ENCODE assay signal across 24 cellular contexts in genomic region chr12:61920230-61920629, GRCh38.
"Had no signal": no experiment of that assay in that cellular context is flagged by ENCODE, and none has a peak within 500 bp of the region (broad histone marks: within the 10 kb centered on the region; RNA-seq: fewer than 3 reads in every experiment).

No MANE protein-coding gene starts in this region.

- H3K9me3 ChIP-seq: colonic mucosa, esophagus muscularis mucosa, esophagus squamous epithelium, gastrocnemius medialis, gastroesophageal sphincter had no signal

- ATAC-seq: effector memory CD8-positive, alpha-beta T cell; esophagus mucosa; foreskin keratinocyte; gastrocnemius medialis; gastroesophageal sphincter; heart left ventricle had no signal

- H3K4me1 ChIP-seq: colonic mucosa, esophagus muscularis mucosa, esophagus squamous epithelium, foreskin keratinocyte, gastrocnemius medialis, gastroesophageal sphincter, heart left ventricle had no signal

- DNase-seq: colonic mucosa; cortex of kidney; dermis blood vessel endothelial cell; dorsolateral prefrontal cortex; effector CD4-positive, alpha-beta T cell; effector CD8-positive, alpha-beta T cell; effector memory CD4-positive, alpha-beta T cell; effector memory CD8-positive, alpha-beta T cell; endodermal cell; erythroblast; esophagus squamous epithelium; foreskin fibroblast; foreskin keratinocyte; foreskin melanocyte; gastrocnemius medialis; glutamatergic neuron; head of caudate nucleus; heart left ventricle had no signal

- H3K27ac ChIP-seq: colonic mucosa, coronary artery, dorsolateral prefrontal cortex, epithelial cell of prostate, esophagus muscularis mucosa, esophagus squamous epithelium, foreskin keratinocyte, gastrocnemius medialis, gastroesophageal sphincter, heart left ventricle had no signal

- FAIRE-seq: endothelial cell of umbilical vein had no signal

- H3K27me3 ChIP-seq: colonic mucosa, dorsolateral prefrontal cortex, esophagus muscularis mucosa, esophagus squamous epithelium, foreskin keratinocyte, gastrocnemius medialis, gastroesophageal sphincter, heart left ventricle had no signal

- H3K36me3 ChIP-seq: colonic mucosa, esophagus muscularis mucosa, esophagus squamous epithelium, gastrocnemius medialis, gastroesophageal sphincter, heart left ventricle had no signal

- H3K4me3 ChIP-seq: colonic mucosa, coronary artery, dorsolateral prefrontal cortex, esophagus muscularis mucosa, esophagus squamous epithelium, gastrocnemius medialis, gastroesophageal sphincter, heart left ventricle had no signal
